Comparison of ENCODE assay signal across 27 cellular contexts in genomic region chr1:109937738-109938137, GRCh38. TPM values are rescaled to one million over a fixed set of nuclear protein-coding genes. Genes with fewer than 3 reads are reported as not detected.
A peak's percentile ranks its signal among the peaks of the same experiment; 100 is the strongest.
DNase-seq lines count a peak whose midpoint lies in the region; ATAC-seq, FAIRE-seq and TF ChIP-seq lines count a peak whose summit lies in the region.
"Had no signal": no experiment of that assay in that cellular context is flagged by ENCODE, and none has a peak within 500 bp of the region (broad histone marks: within the 10 kb centered on the region; RNA-seq: fewer than 3 reads in every experiment).

No MANE protein-coding gene starts in this region.

- in situ Hi-C loops in HepG2 (cut with HindIII; ENCODE audit: extremely low pct_ligation_motif_present, low pct_unique_long_range_greater_than_20kb), result no loop called here
- in situ Hi-C loops in K562 (cut with MboI), result no loop called here

- TF ChIP-seq EP300 in HepG2 (IDR thresholded peaks at IDR 0.05; ENCODE audit: low read depth in 2 of 2, low read length in 2 of 2) (no peak), HepG2 (CRISPR knock-in tag; IDR thresholded peaks at IDR 0.05; ENCODE audit: borderline replicate concordance) (no peak), K562 (IDR thresholded peaks at IDR 0.05; ENCODE audit: low read length) (no peak)

- TF ChIP-seq POLR2A in HepG2 (IDR thresholded peaks at IDR 0.05; ENCODE audit: insufficient read depth in 1 of 2, low read depth in 2 of 2, low read length in 2 of 2), result no peak
- TF ChIP-seq POLR2A in right lobe of liver (IDR thresholded peaks at IDR 0.05), result no peak
- TF ChIP-seq POLR2A in K562 (conservative IDR thresholded peaks at IDR 0.05), result no peak

- H2AFZ ChIP-seq in HepG2 (ENCODE audit: low read length) (no peak overlapping the region), K562 (ENCODE audit: low read depth, low read length) (no peak overlapping the region)

- H3K9ac ChIP-seq in HepG2 (ENCODE audit: insufficient read depth, low read depth, low read length), result no peak overlapping the region
- H3K9ac ChIP-seq in K562 (ENCODE audit: insufficient read depth in 1 of 2, low read depth in 2 of 2, low read length in 2 of 2), result no peak overlapping the region
- H3K9ac ChIP-seq: BLaER1 had no signal

- TF ChIP-seq CTCF in HepG2 (CRISPR knock-in tag; IDR thresholded peaks at IDR 0.05) (no peak), right lobe of liver (IDR thresholded peaks at IDR 0.05) (no peak), HEK293 (tag by site-specific recombination; IDR thresholded peaks at IDR 0.05) (no peak), K562 (IDR thresholded peaks at IDR 0.05 in 2 of 3, conservative IDR thresholded peaks at IDR 0.05 in 1 of 3; ENCODE audit: insufficient read depth in 2 of 3, low read depth in 1 of 3, low read length in 3 of 3) (no peak)

- H3K4me1 ChIP-seq in HepG2 (ENCODE audit: insufficient read depth, low read length) (peaks cover 42% of the 10 kb centered on the region), right lobe of liver (peaks cover 0 to 33% (median 16%) of the 10 kb centered on the region in 4 donors), HEK293 (ENCODE audit: control insufficient read depth, insufficient read depth, low read length) (no peaks in the 10 kb centered on the region), K562 (replicated peaks in 1 of 2; ENCODE audit: control insufficient read depth in 2 of 2, insufficient read depth in 2 of 2, low read length in 2 of 2) (peaks cover 7 to 8% of the 10 kb centered on the region in 2 experiments)
- H3K4me1 ChIP-seq: BE2C had no signal

- H3K4me3 ChIP-seq in HepG2 (replicated peaks in 1 of 3; ENCODE audit: insufficient read depth in 1 of 3, low read depth in 2 of 3, low read length in 3 of 3), result no peak overlapping the region
- H3K4me3 ChIP-seq in right lobe of liver, result no peak overlapping the region
- H3K4me3 ChIP-seq in HEK293 (ENCODE audit: low read depth, low read length), result no peak overlapping the region
- no peak overlapping the region for H3K4me3 ChIP-seq in K562
- H3K4me3 ChIP-seq: BLaER1, GM12878 had no signal

- no peak overlapping the region for H3K27ac ChIP-seq in HepG2 (ENCODE audit: extremely low read length, insufficient read depth, low read length)
- H3K27ac ChIP-seq in right lobe of liver, result no peak overlapping the region
- no peak overlapping the region for H3K27ac ChIP-seq in HEK293 (ENCODE audit: extremely low read depth, low read depth, low read length)
- H3K27ac ChIP-seq in K562 (ENCODE audit: extremely low read depth, low read depth, low read length), result no peak overlapping the region
- H3K27ac ChIP-seq: BLaER1 had no signal

- no peak for DNase-seq in HepG2 (ENCODE audit: low spot score)
- no peak for DNase-seq in right lobe of liver
- DNase-seq in OCI-M1 (lab: John Stamatoyannopoulos, UW), result peak; percentile 19
- no peak for DNase-seq in K562 (ENCODE audit: extremely low read depth in 1 of 4, low spot score in 3 of 4)
- no peak for DNase-seq in SK-N-DZ (ENCODE audit: low spot score)
- no peak for DNase-seq in NCI-H510A treated with DMSO at 0.1 percent for 48 hours (lab: John Stamatoyannopoulos, UW)
- DNase-seq: 8988T; ACHN; BE2C; C1 segment of cervical spinal cord; CD4-positive, alpha-beta memory T cell; CD4-positive, CD25-positive, alpha-beta regulatory T cell; CD8-positive, alpha-beta memory T cell; COR-L47; DMS 273 treated with DMSO at 0.1 percent for 48 hours; DMS153; DMS79; DND-41; EL; GDM1 had no signal

- CTCF ChIA-PET in HepG2 (lab: Yijun Ruan, JAX; ENCODE audit: low intra/inter-chr PET ratio, low total read pairs) (no interaction called here), HEK293 (lab: Yijun Ruan, JAX) (no interaction called here), K562 (lab: Yijun Ruan, JAX; ENCODE audit: low intra/inter-chr PET ratio) (no interaction called here)

- peaks cover 14% of the 10 kb centered on the region for H3K9me3 ChIP-seq in HepG2 (ENCODE audit: low read length)
- peaks cover 0 to 5% (median 0%) of the 10 kb centered on the region in 4 donors for H3K9me3 ChIP-seq in right lobe of liver
- H3K9me3 ChIP-seq in HEK293 (ENCODE audit: control insufficient read depth, insufficient read depth, low read depth, low read length), result no peaks in the 10 kb centered on the region
- H3K9me3 ChIP-seq in K562 (replicated peaks; ENCODE audit: control insufficient read depth, insufficient read depth, low read depth, low read length), result peaks cover 8% of the 10 kb centered on the region; the same call in 1 of the 2 replicates
- H3K9me3 ChIP-seq: BE2C had no signal

- H3K36me3 ChIP-seq in HepG2 (replicated peaks in 1 of 2; ENCODE audit: control insufficient read depth in 1 of 2, insufficient read depth in 2 of 2, low read length in 2 of 2), result no peaks in the 10 kb centered on the region
- no peaks in the 10 kb centered on the region for H3K36me3 ChIP-seq in right lobe of liver
- no peaks in the 10 kb centered on the region for H3K36me3 ChIP-seq in HEK293 (ENCODE audit: control insufficient read depth in 2 of 2, insufficient read depth in 1 of 2, low read length in 2 of 2)
- H3K36me3 ChIP-seq in K562 (ENCODE audit: control insufficient read depth, insufficient read depth, low read length), result no peaks in the 10 kb centered on the region
- H3K36me3 ChIP-seq: BE2C, BLaER1 had no signal

- H3K9me1 ChIP-seq in K562 (ENCODE audit: control insufficient read depth, insufficient read depth, low read length), result no peaks in the 10 kb centered on the region

- intact Hi-C loops in HepG2 (cut with micrococcal nuclease; ENCODE audit: unreplicated experiment) (no loop called here), right lobe of liver (cut with DNase I) (no loop called here), K562 (cut with micrococcal nuclease) (no loop called here)

- FAIRE-seq in HepG2 (lab: Jason Lieb, UNC) (no peak), K562 (lab: Jason Lieb, UNC) (no peak)
- FAIRE-seq: A204.1, GM12878, GM12892, GM18507 had no signal

- H4K20me1 ChIP-seq in HepG2 (ENCODE audit: insufficient read depth, low read length) (no peaks in the 10 kb centered on the region), K562 (replicated peaks; ENCODE audit: control insufficient read depth, insufficient read depth, low read length) (no peaks in the 10 kb centered on the region)
- H4K20me1 ChIP-seq: BLaER1 had no signal

- TF ChIP-seq RAD21 in HepG2 (CRISPR knock-in tag; IDR thresholded peaks at IDR 0.05), result no peak
- no peak for TF ChIP-seq RAD21 in K562 (CRISPR knock-in tag; conservative IDR thresholded peaks at IDR 0.05 in 1 of 2, IDR thresholded peaks at IDR 0.05 in 1 of 2)

- ATAC-seq in HepG2 (no peak), right lobe of liver (no peak), K562 (no peak), HG03439 (IDR thresholded peaks at IDR 0.05; ENCODE audit: unreplicated experiment) (no peak)
- ATAC-seq: GM12878 had no signal

- H3K27me3 ChIP-seq in HepG2 (ENCODE audit: control insufficient read depth in 1 of 2, insufficient read depth in 2 of 2, low read length in 2 of 2) (no peaks in the 10 kb centered on the region), right lobe of liver (no peaks in the 10 kb centered on the region), K562 (ENCODE audit: control insufficient read depth in 2 of 2, insufficient read depth in 2 of 2, low read length in 2 of 2) (no peaks in the 10 kb centered on the region)
- H3K27me3 ChIP-seq: BE2C, BLaER1 had no signal

- H3K79me2 ChIP-seq in HepG2 (ENCODE audit: insufficient read depth, low read length), result no peaks in the 10 kb centered on the region
- no peaks in the 10 kb centered on the region for H3K79me2 ChIP-seq in K562 (ENCODE audit: control insufficient read depth, insufficient read depth, low read length)

- 100% methylated on average over 1 of the region's 1 CpG for WGBS in HepG2 (ENCODE audit: low lambda C conversion rate)
- 100% methylated on average over 1 of the region's 1 CpG for WGBS in right lobe of liver (ENCODE audit: insufficient coverage, low coverage, low lambda C conversion rate, missing lambda C conversion rate)
- 59% methylated on average over 1 of the region's 1 CpG for WGBS in K562 (ENCODE audit: insufficient coverage, low coverage, missing lambda C conversion rate)

- BruUV-seq in HepG2 (replicated peaks; lab: Mats Ljungman, UMichigan) (no TSS peak), K562 (replicated peaks; lab: Mats Ljungman, UMichigan) (no TSS peak)

- H3K4me2 ChIP-seq in HepG2 (ENCODE audit: low read depth, low read length), result no peak overlapping the region
- H3K4me2 ChIP-seq in K562 (ENCODE audit: insufficient read depth, low read length), result no peak overlapping the region
- H3K4me2 ChIP-seq: BLaER1 had no signal

- POLR2A ChIA-PET in HepG2 (lab: Yijun Ruan, JAX), result no interaction called here
- POLR2A ChIA-PET in HEK293 (lab: Yijun Ruan, JAX), result no interaction called here
- POLR2A ChIA-PET in K562 (lab: Yijun Ruan, JAX), result no interaction called here

RNA-seq across cellular contexts. Expression of gene CSF1, which starts 27.1 kb away (rescaled TPM):
- total RNA-seq in HepG2 (2016; rRNA removed; fragmentation: Illumina TruSeq; extraction: Trizol) (1.9 and 4.6 TPM in 2 replicates), right lobe of liver (10 to 100 TPM in 5 of 6 experiments, 1 to 10 TPM in 1; 4.8 to 44.1 (median 22.0) TPM), K562 (2014; rRNA removed) (2.8 and 5.9 TPM in 2 replicates), K562 (2014; rRNA removed; fragmentation: Illumina TruSeq; extraction: Trizol) (1.6 TPM in 2 replicates), K562 (2015; rRNA removed; fragmentation: Illumina TruSeq; extraction: Trizol) (2.4 and 3.4 TPM in 2 replicates), K562 (2021) (6.7 and 6.8 TPM in 2 replicates)
- total RNA-seq in HepG2 (2016; cell fraction: cytosol; rRNA removed; fragmentation: Illumina TruSeq; extraction: Trizol; ENCODE audit: low read depth), result 0.71 and 1.2 TPM in 2 replicates
- total RNA-seq in HepG2 (2016; cell fraction: insoluble cytoplasmic fraction; rRNA removed; fragmentation: Illumina TruSeq; extraction: Trizol), result 1.8 and 4.9 TPM in 2 replicates
- 1.3 and 2.0 TPM in 2 replicates for total RNA-seq in HepG2 (2016; cell fraction: membrane; rRNA removed; fragmentation: Illumina TruSeq; extraction: Trizol)
- 7.8 and 7.9 TPM in 2 replicates for total RNA-seq in HepG2 (2016; cell fraction: nucleus; rRNA removed; fragmentation: Illumina TruSeq; extraction: Trizol)
- polyA plus RNA-seq in HepG2 (2011; rRNA removed) (13.3 and 21.0 TPM in 2 replicates), K562 (2011; rRNA removed) (6.9 and 11.8 TPM in 2 replicates), K562 (2014; fragmentation: Illumina TruSeq; extraction: Trizol) (3.8 and 4.8 TPM in 2 replicates), K562 (2014; fragmentation: Nextera tagmentation; extraction: Ambion mirVana) (under 1 TPM; 0.18 to 0.23 TPM), K562 (2014; rRNA removed) (2.7 and 4.3 TPM in 2 replicates)
- polyA plus RNA-seq in HepG2 (2011; cell fraction: cytosol; rRNA removed), result 10.4 and 15.2 TPM in 2 replicates
- polyA plus RNA-seq in HepG2 (2011; cell fraction: nucleus; rRNA removed), result 23.0 and 27.9 TPM in 2 replicates
- polyA plus RNA-seq in HepG2 (2012), result 5.3 and 17.7 TPM in 2 replicates
- polyA plus RNA-seq in HepG2 (2016; cell fraction: cytosol; fragmentation: Illumina TruSeq; extraction: Trizol; ENCODE audit: low read depth), result 0.42 and 0.62 TPM in 2 replicates
- polyA plus RNA-seq in HepG2 (2016; cell fraction: insoluble cytoplasmic fraction; fragmentation: Illumina TruSeq; extraction: Trizol; ENCODE audit: low read depth), result 1.8 and 2.7 TPM in 2 replicates
- 0.71 and 1.0 TPM in 2 replicates for polyA plus RNA-seq in HepG2 (2016; cell fraction: membrane; fragmentation: Illumina TruSeq; extraction: Trizol; ENCODE audit: low read depth)
- 14.8 and 15.3 TPM in 2 replicates for polyA plus RNA-seq in HepG2 (2016; cell fraction: nucleus; fragmentation: Illumina TruSeq; extraction: Trizol; ENCODE audit: insufficient read depth, low read depth)
- polyA minus RNA-seq in HepG2 (2011; rRNA and poly(A)+ RNA removed; ENCODE audit: low replicate concordance), result 1.1 and 12.0 TPM in 2 replicates
- polyA minus RNA-seq in HepG2 (2011; cell fraction: cytosol; rRNA and poly(A)+ RNA removed), result 11.0 and 19.9 TPM in 2 replicates
- 7.9 and 15.2 TPM in 2 replicates for polyA minus RNA-seq in HepG2 (2011; cell fraction: nucleus; rRNA and poly(A)+ RNA removed)
- total RNA-seq in K562 (2011; cell fraction: chromatin; rRNA removed; ENCODE audit: low replicate concordance), result 11.8 and 30.8 TPM in 2 replicates
- total RNA-seq in K562 (2011; cell fraction: nucleolus; rRNA removed), result 17.2 and 24.8 TPM in 2 replicates
- 16.3 and 18.2 TPM in 2 replicates for total RNA-seq in K562 (2011; cell fraction: nucleoplasm; rRNA removed)
- 4.6 and 12.6 TPM in 2 replicates for polyA plus RNA-seq in K562 (2011; cell fraction: cytosol; rRNA removed)
- 12.5 and 39.9 TPM in 2 replicates for polyA plus RNA-seq in K562 (2011; cell fraction: nucleus; rRNA removed)
- 4.7 and 8.6 TPM in 2 replicates for polyA plus RNA-seq in K562 (2012)
- 3.9 and 8.8 TPM in 2 replicates for polyA minus RNA-seq in K562 (2011; rRNA and poly(A)+ RNA removed)
- 8.5 and 11.6 TPM in 2 replicates for polyA minus RNA-seq in K562 (2011; cell fraction: cytosol; rRNA and poly(A)+ RNA removed)
- polyA minus RNA-seq in K562 (2011; cell fraction: nucleus; rRNA and poly(A)+ RNA removed), result 5.1 and 13.7 TPM in 2 replicates
- polyA plus RNA-seq in SK-N-DZ (2014; cell fraction: cytosol; rRNA removed), result 1.3 and 1.4 TPM in 2 replicates
- 0.47 and 0.89 TPM in 2 replicates for polyA plus RNA-seq in SK-N-DZ (2014; cell fraction: nucleus; rRNA removed)

RNA-seq across cellular contexts. Expression of gene AHCYL1, which starts 46.8 kb away (rescaled TPM):
- total RNA-seq in HepG2 (2016; rRNA removed; fragmentation: Illumina TruSeq; extraction: Trizol) (40.9 and 63.2 TPM in 2 replicates), right lobe of liver (10 to 100 TPM; 51.4 to 77.5 (median 56.0) TPM), K562 (2014; rRNA removed) (39.8 and 40.1 TPM in 2 replicates), K562 (2014; rRNA removed; fragmentation: Illumina TruSeq; extraction: Trizol) (44.5 and 49.8 TPM in 2 replicates), K562 (2015; rRNA removed; fragmentation: Illumina TruSeq; extraction: Trizol) (40.5 and 40.9 TPM in 2 replicates), K562 (2021) (75.5 and 84.9 TPM in 2 replicates)
- 3.7 and 5.4 TPM in 2 replicates for total RNA-seq in HepG2 (2016; cell fraction: cytosol; rRNA removed; fragmentation: Illumina TruSeq; extraction: Trizol; ENCODE audit: low read depth)
- total RNA-seq in HepG2 (2016; cell fraction: insoluble cytoplasmic fraction; rRNA removed; fragmentation: Illumina TruSeq; extraction: Trizol), result 40.0 and 59.5 TPM in 2 replicates
- total RNA-seq in HepG2 (2016; cell fraction: membrane; rRNA removed; fragmentation: Illumina TruSeq; extraction: Trizol), result 22.3 and 23.2 TPM in 2 replicates
- total RNA-seq in HepG2 (2016; cell fraction: nucleus; rRNA removed; fragmentation: Illumina TruSeq; extraction: Trizol), result 37.9 and 43.8 TPM in 2 replicates
- polyA plus RNA-seq in HepG2 (2011; rRNA removed) (69.4 and 76.3 TPM in 2 replicates), K562 (2011; rRNA removed) (96.4 and 118 TPM in 2 replicates), K562 (2014; fragmentation: Illumina TruSeq; extraction: Trizol) (75.5 and 83.7 TPM in 2 replicates), K562 (2014; fragmentation: Nextera tagmentation; extraction: Ambion mirVana) (10 to 100 TPM; 27.3 to 32.9 TPM), K562 (2014; rRNA removed) (53.4 and 56.3 TPM in 2 replicates)
- 38.4 and 54.0 TPM in 2 replicates for polyA plus RNA-seq in HepG2 (2011; cell fraction: cytosol; rRNA removed)
- 64.7 and 65.0 TPM in 2 replicates for polyA plus RNA-seq in HepG2 (2011; cell fraction: nucleus; rRNA removed)
- polyA plus RNA-seq in HepG2 (2012), result 76.2 and 86.9 TPM in 2 replicates
- 3.1 TPM in 2 replicates for polyA plus RNA-seq in HepG2 (2016; cell fraction: cytosol; fragmentation: Illumina TruSeq; extraction: Trizol; ENCODE audit: low read depth)
- polyA plus RNA-seq in HepG2 (2016; cell fraction: insoluble cytoplasmic fraction; fragmentation: Illumina TruSeq; extraction: Trizol; ENCODE audit: low read depth), result 70.3 and 75.5 TPM in 2 replicates
- polyA plus RNA-seq in HepG2 (2016; cell fraction: membrane; fragmentation: Illumina TruSeq; extraction: Trizol; ENCODE audit: low read depth), result 12.5 and 13.4 TPM in 2 replicates
- 70.7 and 72.2 TPM in 2 replicates for polyA plus RNA-seq in HepG2 (2016; cell fraction: nucleus; fragmentation: Illumina TruSeq; extraction: Trizol; ENCODE audit: insufficient read depth, low read depth)
- 45.5 and 101 TPM in 2 replicates for polyA minus RNA-seq in HepG2 (2011; rRNA and poly(A)+ RNA removed; ENCODE audit: low replicate concordance)
- 37.5 and 49.8 TPM in 2 replicates for polyA minus RNA-seq in HepG2 (2011; cell fraction: cytosol; rRNA and poly(A)+ RNA removed)
- polyA minus RNA-seq in HepG2 (2011; cell fraction: nucleus; rRNA and poly(A)+ RNA removed), result 38.5 and 46.5 TPM in 2 replicates
- 86.0 and 94.1 TPM in 2 replicates for total RNA-seq in K562 (2011; cell fraction: chromatin; rRNA removed; ENCODE audit: low replicate concordance)
- total RNA-seq in K562 (2011; cell fraction: nucleolus; rRNA removed), result 41.9 and 46.3 TPM in 2 replicates
- 65.2 and 107 TPM in 2 replicates for total RNA-seq in K562 (2011; cell fraction: nucleoplasm; rRNA removed)
- 57.9 and 73.1 TPM in 2 replicates for polyA plus RNA-seq in K562 (2011; cell fraction: cytosol; rRNA removed)
- polyA plus RNA-seq in K562 (2011; cell fraction: nucleus; rRNA removed), result 97.2 and 104 TPM in 2 replicates
- 84.4 and 103 TPM in 2 replicates for polyA plus RNA-seq in K562 (2012)
- polyA minus RNA-seq in K562 (2011; rRNA and poly(A)+ RNA removed), result 87.3 and 94.7 TPM in 2 replicates
- 52.4 and 62.1 TPM in 2 replicates for polyA minus RNA-seq in K562 (2011; cell fraction: cytosol; rRNA and poly(A)+ RNA removed)
- 32.6 and 50.8 TPM in 2 replicates for polyA minus RNA-seq in K562 (2011; cell fraction: nucleus; rRNA and poly(A)+ RNA removed)
- polyA plus RNA-seq in SK-N-DZ (2014; cell fraction: cytosol; rRNA removed), result 28.0 and 30.8 TPM in 2 replicates
- 37.6 and 49.6 TPM in 2 replicates for polyA plus RNA-seq in SK-N-DZ (2014; cell fraction: nucleus; rRNA removed)

Comparison
In these comparisons a context has a peak if more than half of its experiments do, and no peak if none do; other contexts are left out.
1. Of the 241 proteins assayed by ChIP-seq in both HepG2 and K562: peak only in HepG2: CHD4; only in K562: none; in both: none; in neither: 239; mixed calls (peak in some experiments, not most) for 1.